In the genomic region with DNA sequence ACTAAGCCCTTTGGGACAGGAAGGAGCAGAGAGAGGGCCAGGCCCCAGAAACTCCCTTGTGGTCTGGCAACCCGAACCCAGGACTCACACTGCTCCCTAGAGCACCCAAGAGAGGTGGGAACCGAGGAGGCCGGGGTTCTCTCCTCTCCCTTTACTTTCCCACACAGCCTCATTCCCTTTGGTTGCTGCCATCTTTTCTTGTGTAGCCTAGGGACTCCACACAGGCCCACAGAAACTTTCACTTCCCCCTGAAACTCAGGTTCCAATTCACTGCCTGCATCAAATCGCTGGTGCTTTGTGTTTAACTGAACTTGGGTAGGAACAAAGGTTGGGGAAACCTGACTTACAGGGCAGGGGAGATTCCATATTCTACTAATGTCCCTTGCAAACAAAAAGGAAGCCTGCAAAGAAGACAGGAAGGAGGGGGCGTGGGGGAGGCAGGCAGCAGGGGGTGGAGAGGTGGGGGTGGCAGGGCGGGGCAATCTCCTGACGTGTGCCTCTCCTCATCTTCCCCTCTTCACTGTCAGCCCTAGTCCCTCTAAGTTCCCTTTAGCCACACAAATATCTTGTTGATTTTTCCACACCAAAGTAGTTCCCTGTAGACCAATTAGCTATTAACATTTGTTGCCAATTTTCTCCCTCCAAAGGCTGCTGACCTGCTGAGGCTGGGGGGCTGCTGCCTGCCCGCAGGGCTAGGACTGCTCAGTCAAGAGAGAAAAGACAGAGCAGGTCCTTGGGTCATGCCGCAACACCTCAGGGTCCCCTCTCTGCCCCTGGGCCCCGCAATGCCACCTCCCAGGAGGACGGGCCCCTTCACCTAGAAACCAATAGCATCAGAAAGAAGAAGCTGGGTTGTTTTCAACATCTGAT, we compare ENCODE assay signal across 8 cellular contexts. TPM values are rescaled to one million over a fixed set of nuclear protein-coding genes. Genes with fewer than 3 reads are reported as not detected.
A peak's percentile ranks its signal among the peaks of the same experiment; 100 is the strongest.
DNase-seq lines count a peak whose midpoint lies in the region; ATAC-seq and TF ChIP-seq lines count a peak whose summit lies in the region.

No MANE protein-coding gene starts in this region.

- H3K27me3 Mint-ChIP-seq in IgD-negative memory B cell, result no peaks in the 10 kb centered on the region

- no peak for TF ChIP-seq CTCF in smooth muscle cell (IDR thresholded peaks at IDR 0.05; ENCODE audit: borderline replicate concordance, insufficient read depth, poor library complexity, severe bottlenecking)

- peak overlapping the region; percentile 16 for H3K9ac ChIP-seq in smooth muscle cell (ENCODE audit: low read depth)

- peak; percentile 46 for ATAC-seq in GM21528 (IDR thresholded peaks at IDR 0.05; ENCODE audit: low FRiP score, unreplicated experiment)

- H3K4me1 Mint-ChIP-seq in IgD-negative memory B cell, result peaks cover 47 to 63% (median 55%) of the 10 kb centered on the region in 3 donors

- H4K20me1 ChIP-seq in smooth muscle cell (ENCODE audit: low read depth), result peaks cover 61% of the 10 kb centered on the region

- H3K27ac Mint-ChIP-seq in IgD-negative memory B cell, result peak overlapping the region; percentile 90 to 99 (median 93)

- H3K9me3 Mint-ChIP-seq in IgD-negative memory B cell, result no peaks in the 10 kb centered on the region

- peak overlapping the region; percentile 15 to 56 for H3K27ac ChIP-seq in esophagus (ENCODE audit: low read depth in 2 of 2, low read length in 1 of 2)
- H3K27ac ChIP-seq in smooth muscle cell (ENCODE audit: low read depth), result peak overlapping the region; percentile 94

- peaks cover 55% of the 10 kb centered on the region for H3F3A ChIP-seq in smooth muscle cell (ENCODE audit: low read depth)

- H3K36me3 Mint-ChIP-seq in IgD-negative memory B cell, result no peaks in the 10 kb centered on the region

- H3K9me3 ChIP-seq in esophagus (ENCODE audit: control insufficient read depth in 2 of 2, insufficient read depth in 1 of 2, low read depth in 1 of 2, low read length in 1 of 2), result no peaks in the 10 kb centered on the region
- H3K9me3 ChIP-seq in smooth muscle cell (replicated peaks; ENCODE audit: low read depth), result no peaks in the 10 kb centered on the region

- H3K4me3 Mint-ChIP-seq in IgD-negative memory B cell, result peak overlapping the region; percentile 36 to 75 (median 56)

- H3K79me2 ChIP-seq in smooth muscle cell (ENCODE audit: low read depth), result peaks cover 76% of the 10 kb centered on the region

- H3K4me1 ChIP-seq in esophagus (ENCODE audit: control insufficient read depth in 2 of 2, insufficient read depth in 2 of 2, low read length in 1 of 2) (peaks cover 12 to 14% of the 10 kb centered on the region in 2 donors), smooth muscle cell (ENCODE audit: low read depth) (peaks cover 49% of the 10 kb centered on the region)

- H3K4me3 ChIP-seq in esophagus (ENCODE audit: low read depth in 1 of 2, low read length in 2 of 2), result no peak overlapping the region
- no peak overlapping the region for H3K4me3 ChIP-seq in smooth muscle cell

- H3K4me2 ChIP-seq in smooth muscle cell, result peak overlapping the region; percentile 75

- H3K27me3 ChIP-seq in esophagus (ENCODE audit: control insufficient read depth in 1 of 2, insufficient read depth in 2 of 2, low read length in 2 of 2), result no peaks in the 10 kb centered on the region
- H3K27me3 ChIP-seq in smooth muscle cell (ENCODE audit: low read depth), result no peaks in the 10 kb centered on the region

- DNase-seq in ELF-1 (ENCODE audit: low read depth, low spot score), result peak; percentile 81
- peak; percentile 58 to 70 for DNase-seq in activated CD4-positive, alpha-beta T cell treated with anti-CD3 and anti-CD28 coated beads, Interleukin-2, amount 50 U/mL, for 4 hours
- no peak for DNase-seq in smooth muscle cell (lab: John Stamatoyannopoulos, UW; ENCODE audit: unreplicated experiment)
- no peak for DNase-seq in DMS153 (lab: John Stamatoyannopoulos, UW)
- DNase-seq in hypothalamus (lab: John Stamatoyannopoulos, UW), result no peak

- no peaks in the 10 kb centered on the region for H3K36me3 ChIP-seq in esophagus (ENCODE audit: control insufficient read depth in 2 of 2, insufficient read depth in 2 of 2, low read length in 1 of 2)
- H3K36me3 ChIP-seq in smooth muscle cell (ENCODE audit: low read depth), result no peaks in the 10 kb centered on the region

- 62 to 66% methylated on average over 11 of the region's 11 CpGs for WGBS in esophagus, 2 donors
- WGBS in smooth muscle cell (ENCODE audit: low lambda C conversion rate), result 42% methylated on average over 11 of the region's 11 CpGs

- no peak overlapping the region for H2AFZ ChIP-seq in smooth muscle cell (ENCODE audit: low read depth)

RNA-seq across cellular contexts. Expression of gene ST3GAL2, which starts 8.0 kb away (rescaled TPM):
- polyA plus RNA-seq in IgD-negative memory B cell (9.7 TPM), esophagus (1 to 10 TPM; 1.6 to 1.7 TPM), smooth muscle cell (31.6 and 42.3 TPM in 2 replicates)
- 30.2 and 32.5 TPM in 2 replicates for total RNA-seq in smooth muscle cell

RNA-seq across cellular contexts. Expression of gene FCSK, which starts 23.5 kb away (rescaled TPM):
- polyA plus RNA-seq in IgD-negative memory B cell (4.6 TPM), esophagus (10 to 100 TPM in 1 of 2 donors, 1 to 10 TPM in 1; 7.6 to 11.3 TPM), smooth muscle cell (4.8 and 6.3 TPM in 2 replicates)
- 5.7 and 16.5 TPM in 2 replicates for total RNA-seq in smooth muscle cell

Comparison
In these comparisons a context has a peak if more than half of its experiments do, and no peak if none do; other contexts are left out.
1. DNase-seq: peak in ELF-1 (single experiment) and activated CD4-positive, alpha-beta T cell treated with anti-CD3 and anti-CD28 coated beads, Interleukin-2, amount 50 U/mL, for 4 hours (2 of 2); none in smooth muscle cell (single experiment), DMS153 (single experiment) and hypothalamus (0 of 51).